ENCODE assay signal across 7 cellular contexts in the genomic region with DNA sequence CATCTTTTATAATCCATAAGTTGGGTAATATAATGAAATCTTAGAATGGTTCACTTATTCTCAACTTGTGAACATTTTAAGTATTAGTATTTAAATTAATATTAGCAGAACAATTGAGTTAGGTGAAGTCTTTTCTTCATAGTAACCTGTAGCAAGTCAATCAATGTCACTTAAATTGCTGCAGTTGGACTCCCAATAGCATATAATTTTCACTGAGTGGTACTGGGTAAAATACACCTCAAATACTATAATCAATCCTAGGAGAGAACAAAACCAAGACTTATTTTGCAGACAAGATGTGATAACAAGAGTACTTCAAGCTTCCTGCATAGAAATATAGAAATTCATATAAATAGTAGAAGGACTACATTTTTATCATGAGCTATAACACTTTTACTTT.
"Had no signal": no experiment of that assay in that cellular context is flagged by ENCODE, and none has a peak within 500 bp of the region (broad histone marks: within the 10 kb centered on the region; RNA-seq: fewer than 3 reads in every experiment).

No MANE protein-coding gene starts in this region.

- ATAC-seq: HepG2, K562 had no signal

- H3K4me3 ChIP-seq: K562 had no signal

- DNase-seq: IMR-90, KBM-7, KG1 had no signal

- H3K27ac ChIP-seq: HL-60 had no signal

- FAIRE-seq: HepG2, HTR-8/SVneo, K562 had no signal
